ENCODE assay signal across 15 cellular contexts in the genomic region with DNA sequence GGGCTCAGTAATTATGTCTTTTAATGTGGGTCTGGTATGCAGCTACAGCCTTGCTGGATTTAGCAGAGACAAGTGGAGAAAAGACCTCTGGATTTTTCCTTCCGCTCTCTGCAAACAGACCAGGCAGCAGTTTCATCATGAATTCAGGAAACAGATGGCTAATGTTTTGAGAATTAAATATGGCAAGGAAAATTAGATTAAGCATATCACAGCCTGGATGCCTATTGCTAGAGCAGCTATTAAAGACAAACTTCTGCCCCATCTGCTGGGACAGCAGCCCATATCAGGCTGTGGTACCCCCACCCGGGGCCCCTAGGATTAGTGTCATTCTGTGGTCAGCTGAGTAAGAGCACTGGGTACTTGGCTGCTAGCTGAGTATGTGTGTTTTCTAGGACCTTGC. TPM values are rescaled to one million over a fixed set of nuclear protein-coding genes. Genes with fewer than 3 reads are reported as not detected.
DNase-seq lines count a peak whose midpoint lies in the region; FAIRE-seq and TF ChIP-seq lines count a peak whose summit lies in the region.
"Had no signal": no experiment of that assay in that cellular context is flagged by ENCODE, and none has a peak within 500 bp of the region (broad histone marks: within the 10 kb centered on the region; RNA-seq: fewer than 3 reads in every experiment).

No MANE protein-coding gene starts in this region.

- no peaks in the 10 kb centered on the region for H3K9me3 Mint-ChIP-seq in osteocyte (ENCODE audit: unreplicated experiment)
- H3K9me3 Mint-ChIP-seq: activated B cell treated with CpG ODN at 0.5 μM for 24 hours; activated naive CD4-positive, alpha-beta T cell treated with anti-CD3 and anti-CD28 coated beads, Interleukin-2, amount 50 U/mL, for 24 hours had no signal

- peaks cover 56% of the 10 kb centered on the region for H3K4me1 Mint-ChIP-seq in osteocyte (ENCODE audit: unreplicated experiment)

- H3K36me3 Mint-ChIP-seq in osteocyte (ENCODE audit: unreplicated experiment), result peaks cover 37% of the 10 kb centered on the region

- no peaks in the 10 kb centered on the region for H3K27me3 ChIP-seq in GM23248 (replicated peaks; ENCODE audit: insufficient read depth)
- H3K27me3 ChIP-seq in small intestine (ENCODE audit: control insufficient read depth in 2 of 2, insufficient read depth in 2 of 2, low read length in 2 of 2), result no peaks in the 10 kb centered on the region
- H3K27me3 ChIP-seq: spleen had no signal

- no peak overlapping the region for H3K9ac ChIP-seq in GM23248

- H2AFZ ChIP-seq in GM23248, result no peak overlapping the region

- DNase-seq in GM23248 (peak; percentile 34), NCI-H82 treated with DMSO at 0.1 percent for 48 hours (lab: John Stamatoyannopoulos, UW; ENCODE audit: unreplicated experiment) (peak; percentile 88), dedifferentiated amniotic fluid mesenchymal stem cell (ENCODE audit: extremely low spot score) (peak; percentile 82), osteocyte (ENCODE audit: extremely low spot score, unreplicated experiment) (no peak), small intestine (no peak), LoVo (ENCODE audit: low spot score) (no peak), AG08396 (ENCODE audit: low spot score) (no peak)
- no peak for DNase-seq in stimulated activated CD4-positive, alpha-beta T cell treated with anti-CD3 and anti-CD28 coated beads, Interleukin-2, amount 100 ng/mL, for 48 hours
- DNase-seq: activated B cell treated with CpG ODN at 0.5 μM for 24 hours, KG1, nucleus accumbens, spleen, substantia nigra had no signal

- peak overlapping the region; percentile 44 for H3K4me2 ChIP-seq in GM23248 (ENCODE audit: unreplicated experiment)

- peaks cover 45% of the 10 kb centered on the region for H3K4me1 ChIP-seq in GM23248 (ENCODE audit: insufficient read depth)
- H3K4me1 ChIP-seq in small intestine (ENCODE audit: control insufficient read depth in 2 of 2, insufficient read depth in 1 of 2, low read depth in 1 of 2, low read length in 1 of 2), result peaks cover 4 to 7% of the 10 kb centered on the region in 2 donors

- H3K4me3 Mint-ChIP-seq in osteocyte (ENCODE audit: unreplicated experiment), result no peak overlapping the region
- H3K4me3 Mint-ChIP-seq: activated B cell treated with CpG ODN at 0.5 μM for 24 hours; activated naive CD4-positive, alpha-beta T cell treated with anti-CD3 and anti-CD28 coated beads, Interleukin-2, amount 50 U/mL, for 24 hours had no signal

- FAIRE-seq in small intestine (lab: Jason Lieb, UNC), result no peak

- peaks cover 24% of the 10 kb centered on the region; the same call in 1 of the 2 replicates for H3K36me3 ChIP-seq in GM23248 (ENCODE audit: low read depth)
- peaks cover 2 to 5% of the 10 kb centered on the region in 2 donors for H3K36me3 ChIP-seq in small intestine (ENCODE audit: control insufficient read depth in 2 of 2, insufficient read depth in 2 of 2, low read length in 2 of 2)

- in situ Hi-C loops in GM23248 (cut with MboI), result no loop called here

- H3F3A ChIP-seq in GM23248 (ENCODE audit: insufficient read depth), result peaks cover 34% of the 10 kb centered on the region

- no peak overlapping the region for H3K4me3 ChIP-seq in GM23248
- no peak overlapping the region for H3K4me3 ChIP-seq in small intestine (ENCODE audit: low read depth in 1 of 2, low read length in 2 of 2)
- H3K4me3 ChIP-seq: lung, spleen had no signal

- H3K27me3 Mint-ChIP-seq in osteocyte (ENCODE audit: unreplicated experiment), result no peaks in the 10 kb centered on the region
- H3K27me3 Mint-ChIP-seq: activated B cell treated with CpG ODN at 0.5 μM for 24 hours; activated naive CD4-positive, alpha-beta T cell treated with anti-CD3 and anti-CD28 coated beads, Interleukin-2, amount 50 U/mL, for 24 hours had no signal

- TF ChIP-seq CTCF in osteocyte (IDR thresholded peaks at IDR 0.05), result no peak

- 50 to 51% methylated on average over 2 of the region's 2 CpGs for WGBS in GM23248 (ENCODE audit: low coverage in 1 of 2, low lambda C conversion rate in 2 of 2, missing lambda C conversion rate in 2 of 2), 2 experiments
- 69 to 89% (median 80%) methylated on average over 2 of the region's 2 CpGs for WGBS in small intestine, 3 donors

- H3K27ac ChIP-seq in GM23248 (no peak overlapping the region), small intestine (ENCODE audit: low read depth in 1 of 2, low read length in 1 of 2) (no peak overlapping the region)

- no peaks in the 10 kb centered on the region for H4K20me1 ChIP-seq in GM23248 (ENCODE audit: insufficient read depth)

- no peaks in the 10 kb centered on the region for H3K9me2 ChIP-seq in GM23248 (ENCODE audit: insufficient read depth)

- H3K27ac Mint-ChIP-seq in osteocyte (ENCODE audit: unreplicated experiment), result peak overlapping the region; percentile 90
- H3K27ac Mint-ChIP-seq: activated B cell treated with CpG ODN at 0.5 μM for 24 hours; activated naive CD4-positive, alpha-beta T cell treated with anti-CD3 and anti-CD28 coated beads, Interleukin-2, amount 50 U/mL, for 24 hours had no signal

- H3K9me3 ChIP-seq in GM23248 (ENCODE audit: low read depth), result no peaks in the 10 kb centered on the region
- H3K9me3 ChIP-seq in small intestine (ENCODE audit: control insufficient read depth, low read depth), result no peaks in the 10 kb centered on the region
- H3K9me3 ChIP-seq: spleen had no signal

- H3K79me2 ChIP-seq in GM23248 (ENCODE audit: insufficient read depth), result peaks cover 84% of the 10 kb centered on the region

RNA-seq across cellular contexts. Expression of gene SKP2, which starts 6.2 kb away (rescaled TPM):
- total RNA-seq in GM23248 (2014; rRNA removed; shearing (Covaris generic)), result 38.8 and 41.6 TPM in 2 replicates
- polyA plus RNA-seq in GM23248 (2016; fragmentation: Nextera tagmentation; extraction: Ambion mirVana) (31.1 and 31.5 TPM in 2 replicates), small intestine (10 to 100 TPM in 1 of 3 donors, 1 to 10 TPM in 2; 1.4 to 10.0 (median 5.8) TPM)
- 28.4 and 28.9 TPM in 2 replicates for total RNA-seq in osteocyte

RNA-seq across cellular contexts. Expression of gene LMBRD2, which starts 6.5 kb away (rescaled TPM):
- total RNA-seq in GM23248 (2014; rRNA removed; shearing (Covaris generic)), result 14.5 and 28.2 TPM in 2 replicates
- polyA plus RNA-seq in GM23248 (2016; fragmentation: Nextera tagmentation; extraction: Ambion mirVana) (6.9 and 7.0 TPM in 2 replicates), small intestine (1 to 10 TPM; 1.6 to 4.7 (median 2.2) TPM)
- 8.2 and 9.9 TPM in 2 replicates for total RNA-seq in osteocyte

Comparison
In these comparisons a context has a peak if more than half of its experiments do, and no peak if none do; other contexts are left out.
1. DNase-seq: peak in GM23248 (single experiment), NCI-H82 treated with DMSO at 0.1 percent for 48 hours (single experiment) and dedifferentiated amniotic fluid mesenchymal stem cell (single experiment); none in osteocyte (single experiment), small intestine (single experiment), LoVo (single experiment), AG08396 (single experiment) and stimulated activated CD4-positive, alpha-beta T cell treated with anti-CD3 and anti-CD28 coated beads, Interleukin-2, amount 100 ng/mL, for 48 hours (0 of 2).